24 cellular contexts compared by ENCODE assay signal in genomic region chr4:95675623-95676022, GRCh38.
A peak's percentile ranks its signal among the peaks of the same experiment; 100 is the strongest.
DNase-seq lines count a peak whose midpoint lies in the region; ATAC-seq and TF ChIP-seq lines count a peak whose summit lies in the region.
"Had no signal": no experiment of that assay in that cellular context is flagged by ENCODE, and none has a peak within 500 bp of the region (broad histone marks: within the 10 kb centered on the region; RNA-seq: fewer than 3 reads in every experiment).

No MANE protein-coding gene starts in this region.

- in situ Hi-C loops in mammary epithelial cell (cut with MboI; ENCODE audit: low sequenced_read_pairs in 2 of 2) = loop anchor here in 1 of 2 donors (25.0 kb wide), 1 partner anchor 362 kb away; no protein-coding TSS in a partner anchor

- H3K4me1 ChIP-seq in mammary epithelial cell (ENCODE audit: insufficient read depth, low read length) (no peaks in the 10 kb centered on the region), breast epithelium (no peaks in the 10 kb centered on the region)
- H3K4me1 ChIP-seq: A549 had no signal

- intact Hi-C loops in mammary epithelial cell (cut with micrococcal nuclease) = no loop called here
- intact Hi-C loops in breast epithelium (cut with DNase I; ENCODE audit: low total_unique reads) = no loop called here

- H3K4me3 Mint-ChIP-seq in mesothelial cell of epicardium = no peak overlapping the region
- H3K4me3 Mint-ChIP-seq: B cell; CD4-positive, alpha-beta T cell; CD8-positive, alpha-beta T cell had no signal

- peaks cover 44% of the 10 kb centered on the region for H3K4me1 Mint-ChIP-seq in mesothelial cell of epicardium
- H3K4me1 Mint-ChIP-seq: B cell had no signal

- no peak overlapping the region for H3K9ac ChIP-seq in mammary epithelial cell (ENCODE audit: insufficient read depth, low read length)
- H3K9ac ChIP-seq: BLaER1 treated with 17β-estradiol and CSF1 and Interleukin-3, amounts not matched to agents 10 nM and 100 nM had no signal

- ATAC-seq in HG02610 (IDR thresholded peaks at IDR 0.05; ENCODE audit: unreplicated experiment) = no peak
- ATAC-seq in GM18907 (IDR thresholded peaks at IDR 0.05; ENCODE audit: unreplicated experiment) = no peak
- ATAC-seq: A549; CD8-positive, alpha-beta T cell had no signal

- H3K9me3 ChIP-seq in mammary epithelial cell (replicated peaks; ENCODE audit: insufficient read depth, low read length) (no peaks in the 10 kb centered on the region), breast epithelium (no peaks in the 10 kb centered on the region)
- H3K9me3 ChIP-seq: A549; BLaER1 treated with 17β-estradiol and CSF1 and Interleukin-3, amounts not matched to agents 10 nM and 100 nM had no signal

- H3K4me2 ChIP-seq in mammary epithelial cell (ENCODE audit: insufficient read depth, low read depth, low read length) = no peak overlapping the region
- H3K4me2 ChIP-seq: A549 had no signal

- CTCF ChIA-PET in mammary epithelial cell (lab: Charles Lee; ENCODE audit: low non-redundant PET) = interaction anchor here (0.9 kb wide), 1 partner anchor 165 kb away, joined by 6 read pairs; no protein-coding TSS in a partner anchor

- H3K9me3 Mint-ChIP-seq in mesothelial cell of epicardium = peaks cover 24% of the 10 kb centered on the region

- no peak overlapping the region for H3K27ac ChIP-seq in mammary epithelial cell (ENCODE audit: insufficient read depth, low read depth, low read length)
- no peak overlapping the region for H3K27ac ChIP-seq in breast epithelium
- H3K27ac ChIP-seq: 22Rv1; A549; BLaER1 treated with 17β-estradiol and CSF1 and Interleukin-3, amounts not matched to agents 10 nM and 100 nM; C4-2B had no signal

- H3K4me3 ChIP-seq in mammary epithelial cell (replicated peaks in 1 of 3; ENCODE audit: insufficient read depth in 1 of 3, low read depth in 2 of 3, low read length in 3 of 3) (no peak overlapping the region), breast epithelium (no peak overlapping the region)
- H3K4me3 ChIP-seq: A549; BLaER1 treated with 17β-estradiol and CSF1 and Interleukin-3, amounts not matched to agents 10 nM and 100 nM had no signal

- TF ChIP-seq CTCF in mammary epithelial cell (conservative IDR thresholded peaks at IDR 0.05 in 1 of 2, IDR thresholded peaks at IDR 0.05 in 1 of 2; ENCODE audit: extremely low read depth in 1 of 2, insufficient read depth in 1 of 2, low read depth in 1 of 2, low read length in 2 of 2) = no peak
- TF ChIP-seq CTCF in breast epithelium (IDR thresholded peaks at IDR 0.05) = no peak
- no peak for TF ChIP-seq CTCF in mesothelial cell of epicardium (IDR thresholded peaks at IDR 0.05; ENCODE audit: unreplicated experiment)

- peaks cover 6% of the 10 kb centered on the region for H3K36me3 Mint-ChIP-seq in mesothelial cell of epicardium
- H3K36me3 Mint-ChIP-seq: CD8-positive, alpha-beta T cell had no signal

- H3K27ac Mint-ChIP-seq in mesothelial cell of epicardium = peak overlapping the region; percentile 89
- H3K27ac Mint-ChIP-seq: B cell; CD4-positive, alpha-beta T cell; CD8-positive, alpha-beta T cell had no signal

- no peak overlapping the region for H2AFZ ChIP-seq in mammary epithelial cell (ENCODE audit: low read depth, low read length)

- H3K27me3 ChIP-seq in mammary epithelial cell (ENCODE audit: insufficient read depth, low read length) = no peaks in the 10 kb centered on the region
- no peaks in the 10 kb centered on the region for H3K27me3 ChIP-seq in breast epithelium
- H3K27me3 ChIP-seq: BLaER1 treated with 17β-estradiol and CSF1 and Interleukin-3, amounts not matched to agents 10 nM and 100 nM had no signal

- no peaks in the 10 kb centered on the region for H3K27me3 Mint-ChIP-seq in mesothelial cell of epicardium (ENCODE audit: low read depth)
- H3K27me3 Mint-ChIP-seq: B cell; CD4-positive, alpha-beta T cell had no signal

- no peaks in the 10 kb centered on the region for H3K79me2 ChIP-seq in mammary epithelial cell (ENCODE audit: insufficient read depth, low read length)

- no peaks in the 10 kb centered on the region for H4K20me1 ChIP-seq in mammary epithelial cell (ENCODE audit: insufficient read depth, low read length)
- H4K20me1 ChIP-seq: BLaER1 treated with 17β-estradiol and CSF1 and Interleukin-3, amounts not matched to agents 10 nM and 100 nM had no signal

- no peak for TF ChIP-seq POLR2A in breast epithelium (IDR thresholded peaks at IDR 0.05)

- dilution Hi-C loops in mammary epithelial cell (cut with HindIII; ENCODE audit: low sequenced_read_pairs) = no loop called here

- no TSS peak for BruUV-seq in mammary epithelial cell (replicated peaks; lab: Mats Ljungman, UMichigan)

- DNase-seq in mammary epithelial cell (peak; percentile 16), breast epithelium (ENCODE audit: low spot score in 2 of 2) (no peak), foreskin melanocyte (peak; percentile 73), mesothelial cell of epicardium (ENCODE audit: low spot score in 2 of 2, unreplicated experiment in 2 of 2) (no peak), pons (ENCODE audit: low spot score) (peak; percentile 23), retina (no peak)
- DNase-seq: AML-193; CD4-positive, alpha-beta T cell; CD8-positive, alpha-beta T cell; COR-L47; DMS 273 treated with DMSO at 0.1 percent for 48 hours; DMS153; DMS53; DMS79; DND-41; EL; GDM1 had no signal

- H3K36me3 ChIP-seq in mammary epithelial cell (ENCODE audit: insufficient read depth, low read length) (no peaks in the 10 kb centered on the region), breast epithelium (no peaks in the 10 kb centered on the region)
- H3K36me3 ChIP-seq: BLaER1 treated with 17β-estradiol and CSF1 and Interleukin-3, amounts not matched to agents 10 nM and 100 nM had no signal

Comparison
In these comparisons a context has a peak if more than half of its experiments do, and no peak if none do; other contexts are left out.
1. DNase-seq: peak in mammary epithelial cell (single experiment), foreskin melanocyte (single experiment) and pons (single experiment); none in breast epithelium (0 of 2), mesothelial cell of epicardium (0 of 2) and retina (single experiment).